Comparison of ENCODE assay signal across 8 cellular contexts in the genomic region with DNA sequence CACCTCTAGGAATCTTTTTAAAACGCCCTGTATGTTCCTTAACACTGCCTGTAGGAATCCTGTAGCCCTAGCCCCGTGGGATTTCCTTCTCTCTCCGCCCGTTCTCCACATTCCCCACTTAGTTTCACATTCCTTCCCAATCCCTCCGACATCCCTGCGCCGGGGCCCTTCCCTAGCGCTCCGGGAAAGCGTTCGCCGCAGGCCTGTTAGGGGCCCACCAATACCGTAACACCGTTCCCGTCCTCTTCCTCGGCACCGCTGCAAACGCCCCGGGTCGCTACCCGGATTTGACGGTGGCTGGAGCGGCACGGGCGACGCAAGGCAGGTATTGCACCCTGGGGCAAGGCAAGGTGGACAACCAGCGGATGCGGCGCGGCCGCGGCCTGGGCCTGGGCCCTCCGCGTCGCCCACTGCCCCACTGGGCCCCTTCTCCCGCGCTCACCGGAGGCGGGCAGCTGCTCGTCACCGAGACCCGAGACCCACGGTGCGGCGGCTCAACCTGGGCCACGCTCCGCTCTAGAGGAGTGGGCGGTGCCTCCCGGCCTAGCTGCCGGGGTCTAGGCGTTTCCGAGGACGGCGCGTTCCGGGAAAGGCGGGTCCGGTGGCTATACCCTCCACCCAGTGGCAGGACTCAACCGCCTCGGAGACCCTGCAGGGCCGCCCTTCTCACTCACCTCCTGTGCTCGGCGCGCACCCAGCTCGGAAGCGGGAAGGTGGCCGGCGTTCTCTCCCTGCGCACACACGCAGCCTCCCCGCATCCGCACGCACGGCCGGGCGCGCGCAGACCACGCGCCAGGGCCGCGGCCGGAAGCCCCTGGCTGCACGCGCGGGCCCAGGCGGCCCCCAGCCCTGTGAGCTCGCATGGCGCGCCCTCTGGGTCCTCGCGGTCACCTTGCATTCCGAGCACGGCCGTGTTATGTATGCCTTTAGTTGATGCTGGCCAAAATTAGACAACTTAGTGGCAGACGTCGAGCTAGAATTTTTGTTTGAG. TPM values are rescaled to one million over a fixed set of nuclear protein-coding genes. Genes with fewer than 3 reads are reported as not detected.
DNase-seq lines count a peak whose midpoint lies in the region; ATAC-seq and TF ChIP-seq lines count a peak whose summit lies in the region.

Gene B3GALNT1 (minus strand): TSS at position 789 of the 991 bp plus-strand sequence. CDS start 18,595 bp downstream, outside the sequence.

- no peaks in the 10 kb centered on the region for H3K4me1 ChIP-seq in adrenal gland (replicated peaks in 1 of 2)
- H3K4me1 ChIP-seq in heart left ventricle = peaks cover 0 to 45% (median 18%) of the 10 kb centered on the region in 12 donors
- H3K4me1 ChIP-seq in ovary (ENCODE audit: insufficient read depth) = peaks cover 9% of the 10 kb centered on the region
- no peaks in the 10 kb centered on the region for H3K4me1 ChIP-seq in HAP-1

- H3K9me3 ChIP-seq in AG04450 (ENCODE audit: control insufficient read depth, insufficient read depth, low read length) = no peaks in the 10 kb centered on the region; the same call in 1 of the 2 replicates
- H3K9me3 ChIP-seq in adrenal gland (replicated peaks in 1 of 3) = no peaks in the 10 kb centered on the region
- no peaks in the 10 kb centered on the region for H3K9me3 ChIP-seq in heart left ventricle
- no peaks in the 10 kb centered on the region for H3K9me3 ChIP-seq in ovary
- no peaks in the 10 kb centered on the region for H3K9me3 ChIP-seq in HAP-1

- CTCF ChIA-PET in AG04450 (lab: Charles Lee) = interaction anchor here (1.1 kb wide), 1 partner anchor 169 kb away, joined by 3 read pairs; no protein-coding TSS in a partner anchor

- in situ Hi-C loops in HAP-1 (cut with MboI; ENCODE audit: low sequenced_read_pairs) = no loop called here

- DNase-seq in AG04450 (ENCODE audit: low read depth, low spot score) (peak; percentile 20), NCI-H510A treated with DMSO at 0.1 percent for 48 hours (lab: John Stamatoyannopoulos, UW) (peak; percentile 69), adrenal gland (peak; percentile 32 to 61 (median 47)), heart left ventricle (peak; percentile 52 to 78 (median 70)), ovary (peak; percentile 33 to 68 (median 51)), HAP-1 (ENCODE audit: low spot score in 2 of 2) (no peak)

- H3K27me3 ChIP-seq in AG04450 (ENCODE audit: control insufficient read depth, insufficient read depth, low read length) = no peaks in the 10 kb centered on the region
- H3K27me3 ChIP-seq in adrenal gland = no peaks in the 10 kb centered on the region
- H3K27me3 ChIP-seq in heart left ventricle = no peaks in the 10 kb centered on the region
- H3K27me3 ChIP-seq in ovary = no peaks in the 10 kb centered on the region
- H3K27me3 ChIP-seq in HAP-1 (ENCODE audit: low read depth) = no peaks in the 10 kb centered on the region

- TF ChIP-seq EP300 in ovary (IDR thresholded peaks at IDR 0.05) = no peak

- H3K4me3 ChIP-seq in AG04450 (ENCODE audit: low read depth, low read length) (peak within 1 kb of the TSS; percentile 77), adrenal gland (peak within 1 kb of the TSS; percentile 40 to 80 (median 78)), heart left ventricle (peak within 1 kb of the TSS; percentile 65 to 96 (median 78)), ovary (peak within 1 kb of the TSS; percentile 71), HAP-1 (no peak within 1 kb of the TSS)

- POLR2A ChIA-PET in AG04450 (lab: Yijun Ruan, JAX) = no interaction called here

- intact Hi-C loops in adrenal gland (cut with DNase I) = no loop called here
- intact Hi-C loops in heart left ventricle (cut with DNase I) = loop anchor here in 5 of 10 donors (5.0 to 10.0 kb wide), 3 partner anchors 117 to 150 kb away; partner anchors contain the start of gene NMD3 (in 5 of the 5)
- intact Hi-C loops in ovary (cut with DNase I) = no loop called here

- TF ChIP-seq POLR2A in adrenal gland (IDR thresholded peaks at IDR 0.05) (peak in 1 of 2 donors; percentile 22), heart left ventricle (IDR thresholded peaks at IDR 0.05) (peak in 1 of 2 donors; percentile 24), ovary (IDR thresholded peaks at IDR 0.05) (no peak)

- ATAC-seq in GM18517 (IDR thresholded peaks at IDR 0.05; ENCODE audit: unreplicated experiment) (peak; percentile 78), HG02970 (IDR thresholded peaks at IDR 0.05; ENCODE audit: low FRiP score, unreplicated experiment) (peak; percentile 68), heart left ventricle (peak; percentile 21 to 83 (median 63))

- H3K36me3 ChIP-seq in adrenal gland (replicated peaks in 1 of 2) = no peaks in the 10 kb centered on the region
- H3K36me3 ChIP-seq in heart left ventricle = peaks cover 0 to 34% (median 4%) of the 10 kb centered on the region in 9 donors
- no peaks in the 10 kb centered on the region for H3K36me3 ChIP-seq in ovary
- H3K36me3 ChIP-seq in HAP-1 (replicated peaks) = no peaks in the 10 kb centered on the region

- WGBS in adrenal gland, 4 donors = 1 to 2% (median 1%) methylated on average over 39 to 97 of the region's 97 CpGs
- WGBS in heart left ventricle, 4 donors = 0 to 2% (median 1%) methylated on average over 31 to 97 of the region's 97 CpGs
- WGBS in ovary, 3 donors = 1% methylated on average over 33 to 97 of the region's 97 CpGs

- TF ChIP-seq CTCF in AG04450 (IDR thresholded peaks at IDR 0.05; ENCODE audit: low read depth, low read length) (no peak), adrenal gland (IDR thresholded peaks at IDR 0.05) (peak in 1 of 6 experiments; percentile 12), heart left ventricle (IDR thresholded peaks at IDR 0.05) (peak in 1 of 12 donors; percentile 11), ovary (IDR thresholded peaks at IDR 0.05) (no peak)

- no peak within 1 kb of the TSS for H3K27ac ChIP-seq in AG04450 (ENCODE audit: low read depth, low read length)
- H3K27ac ChIP-seq in adrenal gland = peak within 1 kb of the TSS in 4 of 5 donors; percentile 17 to 84 (median 74)
- H3K27ac ChIP-seq in heart left ventricle = peak within 1 kb of the TSS; percentile 73 to 95 (median 86)
- H3K27ac ChIP-seq in ovary = peak within 1 kb of the TSS; percentile 26 to 66

RNA-seq across cellular contexts. Expression of gene B3GALNT1, which starts in this region (rescaled TPM):
- polyA plus RNA-seq in AG04450 (2011; rRNA removed) (8.2 and 8.8 TPM in 2 replicates), adrenal gland (10 to 100 TPM in 1 of 3 donors, 1 to 10 TPM in 2; 2.3 to 10.7 (median 3.7) TPM), heart left ventricle (10 to 100 TPM; 15.2 to 40.3 TPM), ovary (10 to 100 TPM; 11.6 to 18.2 TPM)
- 9.2 and 11.1 TPM in 2 replicates for polyA minus RNA-seq in AG04450 (2011; rRNA and poly(A)+ RNA removed)
- total RNA-seq in adrenal gland (10 to 100 TPM in 4 of 8 donors, 1 to 10 TPM in 4; 6.2 to 17.3 (median 11.1) TPM), heart left ventricle (10 to 100 TPM; 42.0 to 94.6 (median 67.0) TPM), ovary (10 to 100 TPM in 6 of 7 donors, 1 to 10 TPM in 1; 6.4 to 31.0 (median 18.4) TPM)

Comparison
In these comparisons a context has a peak if more than half of its experiments do, and no peak if none do; other contexts are left out.
1. DNase-seq: peak in AG04450 (single experiment), NCI-H510A treated with DMSO at 0.1 percent for 48 hours (single experiment), adrenal gland (7 of 7), heart left ventricle (5 of 5) and ovary (5 of 5); none in HAP-1 (0 of 2).
2. Peak in every context shown above with its lines, with median percentiles within 50 percentile points of each other: ATAC-seq.